5 cellular contexts compared by ENCODE assay signal in the genomic region with DNA sequence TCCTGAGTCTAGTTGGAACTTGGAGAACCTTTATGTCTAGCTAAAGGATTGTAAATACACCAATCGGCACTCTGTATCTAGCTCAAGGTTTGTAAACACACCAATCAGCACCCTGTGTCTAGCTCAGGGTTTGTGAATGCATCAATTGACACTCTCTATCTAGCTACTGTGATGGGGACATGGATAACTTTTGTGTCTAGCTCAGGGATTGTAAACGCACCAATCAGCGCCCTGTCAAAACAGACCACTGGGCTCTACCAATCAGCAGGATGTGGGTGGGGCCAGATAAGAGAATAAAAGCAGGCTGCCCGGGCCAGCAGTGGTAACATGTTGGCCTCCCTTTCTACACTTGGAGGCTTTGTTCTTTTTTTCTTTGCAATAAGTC. TPM values are rescaled to one million over a fixed set of nuclear protein-coding genes. Genes with fewer than 3 reads are reported as not detected.
"Had no signal": no experiment of that assay in that cellular context is flagged by ENCODE, and none has a peak within 500 bp of the region (broad histone marks: within the 10 kb centered on the region; RNA-seq: fewer than 3 reads in every experiment).

No MANE protein-coding gene starts in this region.

RNA-seq across cellular contexts. Expression of gene SLC2A14, which starts 9.0 kb away (rescaled TPM):
- total RNA-seq: omental fat pad, pulmonary artery endothelial cell, right atrium auricular region, upper lobe of right lung had no signal
- polyA plus RNA-seq: spleen had no signal
